ENCODE assay signal across 30 cellular contexts in genomic region chr19:1615156-1615765, GRCh38.
"Had no signal": no experiment of that assay in that cellular context is flagged by ENCODE, and none has a peak within 500 bp of the region (broad histone marks: within the 10 kb centered on the region; RNA-seq: fewer than 3 reads in every experiment).

No MANE protein-coding gene starts in this region.

- H3K9me3 Mint-ChIP-seq: activated T-helper 2 cell treated with anti-CD3 and anti-CD28 coated beads, Interferon-gamma antibody, Interleukin-2, Interleukin-4, amounts not matched to agents 10 μg/mL and 5 μg/mL and 100 μg/mL, durations not matched to agents 14 hours and 24 hours and 36 hours; brain; effector memory CD8-positive, alpha-beta T cell; naive B cell; nephron progenitor cell; T-helper 1 cell treated with Interleukin-12 subunit alpha and Interleukin-12 subunit beta and Interleukin-4 antibody, amounts not matched to agents 30 μg/mL and 1 μg/mL, for 36 hours had no signal

- H3K27me3 ChIP-seq: ascending aorta, cardiac muscle cell, pancreas, testis, transverse colon had no signal

- H3K4me1 Mint-ChIP-seq: brain, nephron progenitor cell had no signal

- ATAC-seq: effector memory CD8-positive, alpha-beta T cell; left lobe of liver; pancreas had no signal

- H3K27me3 Mint-ChIP-seq: activated naive CD8-positive, alpha-beta T cell; brain; effector memory CD8-positive, alpha-beta T cell; naive B cell had no signal

- H3K4me3 ChIP-seq: ascending aorta, cardiac muscle cell, coronary artery, lung, pancreas, prostate gland, testis, transverse colon had no signal

- DNase-seq: activated CD4-positive, alpha-beta T cell treated with anti-CD3 and anti-CD28 coated beads for 4 hours; activated CD4-positive, alpha-beta T cell treated with anti-CD3 and anti-CD28 coated beads, Interleukin-2, amount 50 U/mL, for 48 hours; activated CD8-positive, alpha-beta memory T cell treated with anti-CD3 and anti-CD28 coated beads for 24 hours; activated T-cell treated with anti-CD3 and anti-CD28 coated beads, Interleukin-2, amount 50 U/mL, for 1 hour; effector memory CD8-positive, alpha-beta T cell; head of caudate nucleus; hippocampal formation; naive B cell; nephron progenitor cell; nucleus accumbens; retina; stimulated activated CD4-positive, alpha-beta T cell treated with anti-CD3 and anti-CD28 coated beads, Interleukin-15, amount 100 ng/mL, for 24 hours; stimulated activated CD4-positive, alpha-beta T cell treated with anti-CD3 and anti-CD28 coated beads, Interleukin-2, amount 100 ng/mL, for 24 hours; stimulated activated naive CD4-positive, alpha-beta T cell; SW 1271; T-helper 9 cell; testis; transverse colon had no signal

- H3K4me3 Mint-ChIP-seq: activated naive CD8-positive, alpha-beta T cell; brain; effector memory CD8-positive, alpha-beta T cell; naive B cell; nephron progenitor cell; T-helper 1 cell treated with Interleukin-12 subunit alpha and Interleukin-12 subunit beta and Interleukin-4 antibody, amounts not matched to agents 30 μg/mL and 1 μg/mL, for 36 hours had no signal

- H3K27ac ChIP-seq: ascending aorta, cardiac muscle cell, coronary artery, pancreas, prostate gland, testis, VCaP had no signal

- H3K27ac Mint-ChIP-seq: activated naive CD8-positive, alpha-beta T cell; activated T-helper 2 cell treated with anti-CD3 and anti-CD28 coated beads, Interferon-gamma antibody, Interleukin-2, Interleukin-4, amounts not matched to agents 10 μg/mL and 5 μg/mL and 100 μg/mL, durations not matched to agents 14 hours and 24 hours and 36 hours; brain; effector memory CD8-positive, alpha-beta T cell; nephron progenitor cell; T-helper 1 cell treated with Interleukin-12 subunit alpha and Interleukin-12 subunit beta and Interleukin-4 antibody, amounts not matched to agents 30 μg/mL and 1 μg/mL, for 36 hours had no signal

- H3K4me1 ChIP-seq: ascending aorta, pancreas, prostate gland, testis, transverse colon had no signal

- H3K9me3 ChIP-seq: ascending aorta, pancreas, prostate gland, testis, transverse colon had no signal
